In genomic region chr14:74608959-74609611, GRCh38 we compare ENCODE assay signal across 8 cellular contexts. TPM values are rescaled to one million over a fixed set of nuclear protein-coding genes. Genes with fewer than 3 reads are reported as not detected.
DNase-seq lines count a peak whose midpoint lies in the region; ATAC-seq, FAIRE-seq and TF ChIP-seq lines count a peak whose summit lies in the region.

No MANE protein-coding gene starts in this region.

- FAIRE-seq in RCC 7860 (lab: Jason Lieb, UNC) = no peak

- intact Hi-C loops in stomach (cut with DNase I; ENCODE audit: low total_unique reads) = no loop called here

- H3K4me3 ChIP-seq in stomach = peak overlapping the region in 1 of 4 donors; percentile 10

- no peak overlapping the region for H3K27ac ChIP-seq in stomach

- TF ChIP-seq EP300 in stomach (IDR thresholded peaks at IDR 0.05) = no peak

- no peak for TF ChIP-seq POLR2A in stomach (IDR thresholded peaks at IDR 0.05)

- H3K9me3 ChIP-seq in stomach = no peaks in the 10 kb centered on the region

- no peak overlapping the region for H3K27ac Mint-ChIP-seq in neural crest cell (ENCODE audit: unreplicated experiment)

- DNase-seq in EL (peak; percentile 85), LoVo (ENCODE audit: low spot score) (peak; percentile 77), RCC 7860 (ENCODE audit: low spot score) (peak; percentile 30), activated T-helper 1 cell treated with Interleukin-2 at 50 U/mL for 16 hours (ENCODE audit: low read depth) (peak; percentile 69), fibroblast of peridontal ligament (ENCODE audit: extremely low read depth) (peak; percentile 94), neural crest cell (ENCODE audit: low read depth, low spot score) (peak; percentile 97), stomach (peak; percentile 88)

- peaks cover 14 to 64% (median 45%) of the 10 kb centered on the region in 4 donors for H3K4me1 ChIP-seq in stomach

- peaks cover 43% of the 10 kb centered on the region for H3K27me3 Mint-ChIP-seq in neural crest cell (ENCODE audit: low read depth)

- no peak for ATAC-seq in GM18870 (IDR thresholded peaks at IDR 0.05; ENCODE audit: unreplicated experiment)

- peaks cover 0 to 29% (median 12%) of the 10 kb centered on the region in 3 donors for H3K27me3 ChIP-seq in stomach

- no peaks in the 10 kb centered on the region for H3K9me3 Mint-ChIP-seq in neural crest cell

- H3K36me3 Mint-ChIP-seq in neural crest cell (ENCODE audit: low read depth) = no peaks in the 10 kb centered on the region

- no peaks in the 10 kb centered on the region for H3K36me3 ChIP-seq in stomach

- 27 to 49% (median 34%) methylated on average over 4 of the region's 4 CpGs for WGBS in stomach, 5 donors

- peak; percentile 93 for TF ChIP-seq CTCF in neural crest cell (conservative IDR thresholded peaks at IDR 0.05)
- peak in 6 of 7 experiments; percentile 93 to 99 (median 97) for TF ChIP-seq CTCF in stomach (IDR thresholded peaks at IDR 0.05)

- peaks cover 11% of the 10 kb centered on the region for H3K4me1 Mint-ChIP-seq in neural crest cell

- H3K4me3 Mint-ChIP-seq in neural crest cell = peak overlapping the region; percentile 71

RNA-seq across cellular contexts. Expression of gene LTBP2, which starts 3.0 kb away (rescaled TPM):
- total RNA-seq in neural crest cell = 0.93 and 1.3 TPM in 2 replicates
- total RNA-seq in stomach = 10 to 100 TPM in 3 of 5 donors, 1 to 10 TPM in 2; 5.8 to 36.2 (median 10.5) TPM
- polyA plus RNA-seq in stomach = 1 to 10 TPM; 2.9 to 5.9 (median 3.4) TPM

Comparison
In these comparisons a context has a peak if more than half of its experiments do, and no peak if none do; other contexts are left out.
1. DNase-seq: peak in every context shown above with its lines; median percentile 97 in neural crest cell; 94 in fibroblast of peridontal ligament; 88 in stomach; 85 in EL; 77 in LoVo; 69 in activated T-helper 1 cell treated with Interleukin-2 at 50 U/mL for 16 hours; 30 in RCC 7860.